In the genomic region with DNA sequence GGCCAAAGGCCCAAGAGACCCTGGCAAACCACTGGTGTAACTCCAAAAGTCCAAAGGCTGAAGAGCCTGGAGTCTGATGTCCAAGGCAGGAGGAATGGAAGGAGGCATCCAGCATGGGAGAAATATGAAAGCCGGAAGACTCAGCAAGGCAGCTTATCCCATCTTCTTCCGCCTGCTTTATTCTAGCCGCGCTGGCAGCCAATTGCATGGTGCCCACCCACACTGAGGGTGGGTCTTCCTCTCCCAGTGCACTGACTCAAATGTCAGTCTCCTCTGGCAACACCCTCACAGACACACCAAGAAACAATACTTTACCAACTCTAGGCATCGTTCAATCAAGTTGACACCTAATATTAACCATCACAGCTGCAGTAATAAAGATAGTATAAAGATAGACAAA, we compare ENCODE assay signal across 37 cellular contexts. TPM values are rescaled to one million over a fixed set of nuclear protein-coding genes. Genes with fewer than 3 reads are reported as not detected.
"Had no signal": no experiment of that assay in that cellular context is flagged by ENCODE, and none has a peak within 500 bp of the region (broad histone marks: within the 10 kb centered on the region; RNA-seq: fewer than 3 reads in every experiment).

No MANE protein-coding gene starts in this region.

- H3K4me3 ChIP-seq: MG63 had no signal

- DNase-seq: Karpas-422, Kasumi-1, MG63, MM.1S, MV-4-11, NCI-H1048, NCI-H1092, NCI-H1092 treated with DMSO at 0.1 percent for 48 hours, NCI-H1105, NCI-H1105 treated with DMSO at 0.1 percent for 48 hours, NCI-H1417, NCI-H1417 treated with DMSO at 0.1 percent for 48 hours, NCI-H1436, NCI-H1436 treated with DMSO at 0.1 percent for 48 hours, NCI-H146, NCI-H1694, NCI-H1694 treated with DMSO at 0.1 percent for 48 hours, NCI-H187, NCI-H187 treated with DMSO at 0.1 percent for 48 hours, NCI-H1930, NCI-H2029, NCI-H2029 treated with DMSO at 0.1 percent for 48 hours, NCI-H2081, NCI-H2081 treated with DMSO at 0.1 percent for 48 hours, NCI-H2107, NCI-H2171, NCI-H2171 treated with DMSO at 0.1 percent for 48 hours, NCI-H2227 treated with DMSO at 0.1 percent for 48 hours, NCI-H226, NCI-H345, NCI-H446, NCI-H446 treated with DMSO at 0.1 percent for 48 hours, NCI-H510A, NCI-H510A treated with DMSO at 0.1 percent for 48 hours, NCI-H524 had no signal

- H3K36me3 ChIP-seq: MG63 had no signal

RNA-seq across cellular contexts. Expression of gene MAPK4, which starts 34.1 kb away (rescaled TPM):
- total RNA-seq: LHCN-M2, M059J had no signal
